In the genomic region with DNA sequence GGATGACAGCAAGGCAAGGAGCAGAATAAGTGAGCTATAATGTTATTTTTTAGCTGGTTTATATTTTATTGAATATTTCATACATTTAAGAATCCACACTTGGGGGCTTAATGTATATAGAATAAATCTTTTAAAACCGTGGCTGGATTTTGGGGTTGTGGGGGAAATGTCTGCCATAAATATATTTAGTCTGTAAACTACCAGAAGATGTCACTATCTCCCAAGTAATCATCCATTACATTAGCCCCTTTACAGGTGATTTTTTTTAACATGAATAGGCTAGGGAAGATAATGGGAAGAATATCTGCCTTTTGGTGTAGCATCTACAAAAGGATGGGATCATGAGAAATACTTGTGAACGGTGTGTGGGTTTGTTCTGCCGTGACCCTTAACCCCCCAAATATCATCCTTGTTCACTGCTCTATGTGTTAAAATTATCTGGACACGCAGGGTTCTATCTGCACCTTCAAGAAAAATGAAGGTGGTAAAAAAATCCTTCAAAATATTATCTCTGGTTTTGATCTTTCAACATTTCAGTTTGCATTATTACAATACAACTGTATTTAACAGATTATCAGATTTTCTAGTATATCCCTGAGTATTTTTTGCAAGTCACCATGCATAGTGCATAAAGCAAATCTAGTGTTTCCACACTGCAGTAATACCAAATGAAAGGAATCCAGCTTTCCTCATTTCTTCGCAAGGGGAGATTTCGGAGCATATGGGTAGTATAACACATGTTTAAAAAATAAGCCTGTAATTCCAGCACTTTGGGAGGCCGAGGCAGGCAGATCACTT, we compare ENCODE assay signal across 8 cellular contexts. TPM values are rescaled to one million over a fixed set of nuclear protein-coding genes. Genes with fewer than 3 reads are reported as not detected.
DNase-seq lines count a peak whose midpoint lies in the region; ATAC-seq, FAIRE-seq and TF ChIP-seq lines count a peak whose summit lies in the region.

No MANE protein-coding gene starts in this region.

- H3K9me1 ChIP-seq in K562 (ENCODE audit: control insufficient read depth, insufficient read depth, low read length) = no peaks in the 10 kb centered on the region

- peak; percentile 67 to 75 for TF ChIP-seq RAD21 in K562 (CRISPR knock-in tag; conservative IDR thresholded peaks at IDR 0.05 in 1 of 2, IDR thresholded peaks at IDR 0.05 in 1 of 2)

- H4K20me1 ChIP-seq in K562 (replicated peaks; ENCODE audit: control insufficient read depth, insufficient read depth, low read length) = no peaks in the 10 kb centered on the region

- no peak for TF ChIP-seq EP300 in K562 (IDR thresholded peaks at IDR 0.05; ENCODE audit: low read length)

- H3K36me3 ChIP-seq in K562 (ENCODE audit: control insufficient read depth, insufficient read depth, low read length) (no peaks in the 10 kb centered on the region), mucosa of descending colon (ENCODE audit: low read depth) (no peaks in the 10 kb centered on the region)

- no peaks in the 10 kb centered on the region for H3K79me2 ChIP-seq in K562 (ENCODE audit: control insufficient read depth, insufficient read depth, low read length)

- DNase-seq in G401 (ENCODE audit: low spot score) (peak; percentile 30), NCI-H146 (lab: John Stamatoyannopoulos, UW) (peak; percentile 32), K562 (ENCODE audit: extremely low read depth in 1 of 4, low spot score in 3 of 4) (peak in 1 of 4 experiments; percentile 40), midbrain (lab: John Stamatoyannopoulos, UW) (peak; percentile 3), mucosa of descending colon (no peak)
- DNase-seq in stimulated activated naive CD8-positive, alpha-beta T cell treated with anti-CD3 and anti-CD28 coated beads, Interleukin-15, amount 100 ng/mL, for 72 hours = no peak
- DNase-seq in activated CD4-positive, CD25-positive, alpha-beta regulatory T cell (lab: John Stamatoyannopoulos, UW) = no peak

- no peaks in the 10 kb centered on the region for H3K9me3 Mint-ChIP-seq in stimulated activated naive CD8-positive, alpha-beta T cell treated with anti-CD3 and anti-CD28 coated beads, Interleukin-15, amount 100 ng/mL, for 72 hours

- no peak for TF ChIP-seq POLR2A in K562 (conservative IDR thresholded peaks at IDR 0.05)

- H3K9me3 ChIP-seq in K562 (replicated peaks; ENCODE audit: control insufficient read depth, insufficient read depth, low read depth, low read length) (no peaks in the 10 kb centered on the region), mucosa of descending colon (no peaks in the 10 kb centered on the region)

- ATAC-seq in K562 = peak; percentile 64
- ATAC-seq in stimulated activated naive CD8-positive, alpha-beta T cell treated with anti-CD3 and anti-CD28 coated beads, Interleukin-15, amount 100 ng/mL, for 72 hours = no peak
- no peak for ATAC-seq in mucosa of descending colon
- ATAC-seq in HG02678 (IDR thresholded peaks at IDR 0.05; ENCODE audit: unreplicated experiment) = no peak

- intact Hi-C loops in K562 (cut with micrococcal nuclease) = loop anchor here (1.0 to 5.0 kb wide), 4 partner anchors 128 to 385 kb away; no protein-coding TSS in a partner anchor
- intact Hi-C loops in mucosa of descending colon (cut with DNase I, micrococcal nuclease) = no loop called here

- CTCF ChIA-PET in K562 (lab: Yijun Ruan, JAX; ENCODE audit: low intra/inter-chr PET ratio) = interaction anchor here (0.7 to 3.4 kb wide), 6 partner anchors 62 to 386 kb away, joined by 3 to 35 read pairs (median 4); no protein-coding TSS in a partner anchor

- H3K4me3 ChIP-seq in K562 = no peak overlapping the region
- no peak overlapping the region for H3K4me3 ChIP-seq in mucosa of descending colon

- H3K27ac Mint-ChIP-seq in stimulated activated naive CD8-positive, alpha-beta T cell treated with anti-CD3 and anti-CD28 coated beads, Interleukin-15, amount 100 ng/mL, for 72 hours = no peak overlapping the region

- in situ Hi-C loops in G401 (cut with HindIII; ENCODE audit: low sequenced_read_pairs) = no loop called here
- in situ Hi-C loops in K562 (cut with MboI) = loop anchor here (10.0 kb wide), 1 partner anchor 326 kb away; no protein-coding TSS in a partner anchor

- no peak overlapping the region for H2AFZ ChIP-seq in K562 (ENCODE audit: low read depth, low read length)

- H3K9ac ChIP-seq in K562 (ENCODE audit: insufficient read depth in 1 of 2, low read depth in 2 of 2, low read length in 2 of 2) = no peak overlapping the region

- peaks cover 7% of the 10 kb centered on the region for H3K27me3 Mint-ChIP-seq in stimulated activated naive CD8-positive, alpha-beta T cell treated with anti-CD3 and anti-CD28 coated beads, Interleukin-15, amount 100 ng/mL, for 72 hours

- TF ChIP-seq CTCF in K562 (IDR thresholded peaks at IDR 0.05 in 2 of 3, conservative IDR thresholded peaks at IDR 0.05 in 1 of 3; ENCODE audit: insufficient read depth in 2 of 3, low read depth in 1 of 3, low read length in 3 of 3) = peak in 2 of 3 experiments; percentile 38 to 66; a peak in 3 of 6 replicates
- TF ChIP-seq CTCF in mucosa of descending colon (IDR thresholded peaks at IDR 0.05) = no peak

- POLR2A ChIA-PET in K562 (lab: Yijun Ruan, JAX) = no interaction called here

- no peaks in the 10 kb centered on the region for H3K4me1 Mint-ChIP-seq in stimulated activated naive CD8-positive, alpha-beta T cell treated with anti-CD3 and anti-CD28 coated beads, Interleukin-15, amount 100 ng/mL, for 72 hours

- 2% methylated on average over 7 of the region's 7 CpGs for WGBS in K562 (ENCODE audit: insufficient coverage, low coverage, missing lambda C conversion rate)

- no TSS peak for BruUV-seq in K562 (replicated peaks; lab: Mats Ljungman, UMichigan)

- H3K4me3 Mint-ChIP-seq in stimulated activated naive CD8-positive, alpha-beta T cell treated with anti-CD3 and anti-CD28 coated beads, Interleukin-15, amount 100 ng/mL, for 72 hours = no peak overlapping the region

- H3K4me1 ChIP-seq in K562 (replicated peaks in 1 of 2; ENCODE audit: control insufficient read depth in 2 of 2, insufficient read depth in 2 of 2, low read length in 2 of 2) = no peaks in the 10 kb centered on the region
- no peaks in the 10 kb centered on the region for H3K4me1 ChIP-seq in mucosa of descending colon (ENCODE audit: low read depth)

- peak; percentile 29 for FAIRE-seq in K562 (lab: Jason Lieb, UNC)

- peaks cover 0 to 8% of the 10 kb centered on the region in 2 experiments; a peak in 2 of 5 replicates for H3K27me3 ChIP-seq in K562 (ENCODE audit: control insufficient read depth in 2 of 2, insufficient read depth in 2 of 2, low read length in 2 of 2)

- no peak overlapping the region for H3K27ac ChIP-seq in K562 (ENCODE audit: extremely low read depth, low read depth, low read length)

- H3K4me2 ChIP-seq in K562 (ENCODE audit: insufficient read depth, low read length) = no peak overlapping the region

TF ChIP-seq in K562, 482 proteins besides CTCF, POLR2A, EP300 and RAD21 (continues in another document):
- TF ChIP-seq, protein P1, sequence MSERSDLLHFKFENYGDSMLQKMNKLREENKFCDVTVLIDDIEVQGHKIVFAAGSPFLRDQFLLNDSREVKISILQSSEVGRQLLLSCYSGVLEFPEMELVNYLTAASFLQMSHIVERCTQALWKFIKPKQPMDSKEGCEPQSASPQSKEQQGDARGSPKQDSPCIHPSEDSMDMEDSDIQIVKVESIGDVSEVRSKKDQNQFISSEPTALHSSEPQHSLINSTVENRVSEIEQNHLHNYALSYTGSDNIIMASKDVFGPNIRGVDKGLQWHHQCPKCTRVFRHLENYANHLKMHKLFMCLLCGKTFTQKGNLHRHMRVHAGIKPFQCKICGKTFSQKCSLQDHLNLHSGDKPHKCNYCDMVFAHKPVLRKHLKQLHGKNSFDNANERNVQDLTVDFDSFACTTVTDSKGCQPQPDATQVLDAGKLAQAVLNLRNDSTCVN (CRISPR knock-in tag; IDR thresholded peaks at IDR 0.05) = no peak
- TF ChIP-seq, protein P2, sequence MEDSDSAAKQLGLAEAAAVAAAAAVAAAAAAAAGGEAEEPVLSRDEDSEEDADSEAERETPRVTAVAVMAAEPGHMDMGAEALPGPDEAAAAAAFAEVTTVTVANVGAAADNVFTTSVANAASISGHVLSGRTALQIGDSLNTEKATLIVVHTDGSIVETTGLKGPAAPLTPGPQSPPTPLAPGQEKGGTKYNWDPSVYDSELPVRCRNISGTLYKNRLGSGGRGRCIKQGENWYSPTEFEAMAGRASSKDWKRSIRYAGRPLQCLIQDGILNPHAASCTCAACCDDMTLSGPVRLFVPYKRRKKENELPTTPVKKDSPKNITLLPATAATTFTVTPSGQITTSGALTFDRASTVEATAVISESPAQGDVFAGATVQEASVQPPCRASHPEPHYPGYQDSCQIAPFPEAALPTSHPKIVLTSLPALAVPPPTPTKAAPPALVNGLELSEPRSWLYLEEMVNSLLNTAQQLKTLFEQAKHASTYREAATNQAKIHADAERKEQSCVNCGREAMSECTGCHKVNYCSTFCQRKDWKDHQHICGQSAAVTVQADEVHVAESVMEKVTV (CRISPR knock-in tag; IDR thresholded peaks at IDR 0.05) = peak; percentile 60; the same call in 1 of the 2 replicates
- no peak for TF ChIP-seq ZNF707 (CRISPR knock-in tag; conservative IDR thresholded peaks at IDR 0.05)
- no peak for TF ChIP-seq ZNF778 (CRISPR knock-in tag; IDR thresholded peaks at IDR 0.05)

RNA-seq across cellular contexts. Expression of a gene that starts 8.0 kb away (rescaled TPM):
- 0.80 TPM in 1 of 2 replicates, not detected in the other for total RNA-seq in G401 (2014; rRNA removed; shearing (Covaris generic))
- not detected in 2 replicates for total RNA-seq in K562 (2011; cell fraction: chromatin; rRNA removed; ENCODE audit: low replicate concordance)
- not detected in 2 replicates for total RNA-seq in K562 (2011; cell fraction: nucleolus; rRNA removed)
- total RNA-seq in K562 (2011; cell fraction: nucleoplasm; rRNA removed) = not detected in 2 replicates
- total RNA-seq in K562 (2014; rRNA removed) (not detected in 2 replicates), K562 (2014; rRNA removed; fragmentation: Illumina TruSeq; extraction: Trizol) (not detected in 2 replicates), K562 (2015; rRNA removed; fragmentation: Illumina TruSeq; extraction: Trizol) (not detected in 2 replicates), K562 (2021) (not detected in 2 replicates), mucosa of descending colon (1 to 10 TPM; 2.6 to 3.0 (median 2.7) TPM)
- polyA plus RNA-seq in K562 (2011; rRNA removed) (not detected in 2 replicates), K562 (2014; fragmentation: Illumina TruSeq; extraction: Trizol) (not detected in 2 replicates), K562 (2014; fragmentation: Nextera tagmentation; extraction: Ambion mirVana) (not detected), K562 (2014; rRNA removed) (0.03 TPM in 1 of 2 replicates, not detected in the other)
- 0.01 TPM in 1 of 2 replicates, not detected in the other for polyA plus RNA-seq in K562 (2011; cell fraction: cytosol; rRNA removed)
- not detected in 2 replicates for polyA plus RNA-seq in K562 (2011; cell fraction: nucleus; rRNA removed)
- not detected in 2 replicates for polyA plus RNA-seq in K562 (2012)
- not detected in 2 replicates for polyA minus RNA-seq in K562 (2011; rRNA and poly(A)+ RNA removed)
- not detected in 2 replicates for polyA minus RNA-seq in K562 (2011; cell fraction: cytosol; rRNA and poly(A)+ RNA removed)
- polyA minus RNA-seq in K562 (2011; cell fraction: nucleus; rRNA and poly(A)+ RNA removed) = not detected in 2 replicates

Comparison
In these comparisons a context has a peak if more than half of its experiments do, and no peak if none do; other contexts are left out.
1. DNase-seq: peak in G401 (single experiment), NCI-H146 (single experiment) and midbrain (single experiment); none in stimulated activated naive CD8-positive, alpha-beta T cell treated with anti-CD3 and anti-CD28 coated beads, Interleukin-15, amount 100 ng/mL, for 72 hours (0 of 2), activated CD4-positive, CD25-positive, alpha-beta regulatory T cell (0 of 4) and mucosa of descending colon (0 of 3).